In the genomic region with DNA sequence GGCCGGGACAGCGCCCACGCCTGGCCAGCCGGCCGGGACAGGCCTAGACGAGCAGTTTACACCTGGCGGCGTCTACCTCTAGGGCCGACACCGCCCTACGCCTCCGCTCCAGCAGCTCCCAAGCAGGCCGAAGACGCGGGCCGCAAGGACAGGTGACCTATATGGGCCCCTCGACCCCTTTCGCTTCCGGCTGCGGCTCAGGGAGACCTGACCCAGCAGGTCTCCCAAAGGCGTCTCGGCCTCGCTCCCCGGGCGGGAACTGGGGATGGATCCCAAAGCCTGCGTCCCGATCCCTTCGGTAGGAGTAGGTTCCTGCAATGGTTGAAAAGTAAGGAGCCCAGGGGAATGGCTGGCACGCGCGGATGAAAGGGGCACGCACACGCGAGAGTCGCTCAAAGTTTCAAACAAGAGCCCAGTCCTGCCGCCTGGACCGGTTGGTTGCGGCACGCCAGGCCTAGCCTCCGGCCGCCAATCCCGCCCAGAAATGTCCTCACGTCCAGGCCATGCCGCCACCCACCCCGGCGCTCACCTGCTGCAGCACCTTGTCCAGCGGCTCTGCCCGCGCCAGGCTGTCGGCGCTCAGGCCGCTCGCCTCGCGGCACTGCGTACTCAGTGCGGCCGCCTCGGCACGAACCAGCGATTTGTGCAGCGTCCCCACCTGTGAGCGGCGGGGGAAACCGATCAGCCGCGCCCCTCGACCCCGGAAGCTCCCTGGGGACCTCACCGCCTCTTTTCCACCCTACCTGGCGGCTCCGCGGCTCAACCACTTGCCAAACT, we compare ENCODE assay signal across 8 cellular contexts. TPM values are rescaled to one million over a fixed set of nuclear protein-coding genes. Genes with fewer than 3 reads are reported as not detected.
DNase-seq lines count a peak whose midpoint lies in the region; ATAC-seq and TF ChIP-seq lines count a peak whose summit lies in the region.

No MANE protein-coding gene starts in this region.

- no peak for ATAC-seq in heart right ventricle
- no peak for ATAC-seq in Right ventricle myocardium superior (ENCODE audit: poor library complexity)
- no peak for ATAC-seq in HG03039 (IDR thresholded peaks at IDR 0.05; ENCODE audit: unreplicated experiment)

- no peak overlapping the region for H2BK120ac ChIP-seq in mesendoderm (ENCODE audit: low read depth, low read length)

- peak overlapping the region in 1 of 10 donors; percentile 6 for H3K27ac ChIP-seq in heart right ventricle
- peak overlapping the region; percentile 63 for H3K27ac ChIP-seq in mesendoderm (ENCODE audit: low read depth, low read length)

- H3K4me1 ChIP-seq in heart right ventricle (peaks cover 9 to 47% (median 30%) of the 10 kb centered on the region in 9 donors), mesendoderm (ENCODE audit: control insufficient read depth, low read depth, low read length) (peaks cover 4% of the 10 kb centered on the region)

- H3K79me1 ChIP-seq in mesendoderm (ENCODE audit: low read length): peaks cover 2% of the 10 kb centered on the region

- no peak overlapping the region for H2BK15ac ChIP-seq in mesendoderm (replicated peaks; ENCODE audit: low read depth)

- DNase-seq in heart right ventricle (no peak), Right ventricle myocardium superior (no peak), mesendoderm (peak; percentile 76), foreskin melanocyte (no peak), NCI-H2171 treated with DMSO at 0.1 percent for 48 hours (lab: John Stamatoyannopoulos, UW) (no peak), CD1c-positive myeloid dendritic cell (ENCODE audit: extremely low spot score) (no peak)
- peak; percentile 10 for DNase-seq in central memory CD4-positive, alpha-beta T cell

- H3K27me3 ChIP-seq in heart right ventricle: peaks cover 0 to 16% (median 0%) of the 10 kb centered on the region in 7 donors
- H3K27me3 ChIP-seq in mesendoderm (ENCODE audit: insufficient read depth, low read length, poor library complexity): no peaks in the 10 kb centered on the region

- no peak overlapping the region for H2BK5ac ChIP-seq in mesendoderm (ENCODE audit: low read length)

- intact Hi-C loops in heart right ventricle (cut with DNase I) (loop anchor here in 3 of 10 donors (10.0 kb wide), 2 partner anchors 150 to 240 kb away; a partner anchor contains a TSS), Right ventricle myocardium superior (cut with DNase I) (no loop called here)

- H3K4me2 ChIP-seq in mesendoderm (ENCODE audit: low read length): peak overlapping the region; percentile 65

- H4K5ac ChIP-seq in mesendoderm (ENCODE audit: low read length): no peak overlapping the region

- peaks cover 4% of the 10 kb centered on the region for H3K79me2 ChIP-seq in mesendoderm (ENCODE audit: control insufficient read depth, insufficient read depth, low read length)

- 54 to 57% methylated on average over 73 of the region's 73 CpGs for WGBS in heart right ventricle, 2 donors
- WGBS in mesendoderm (ENCODE audit: extremely low coverage, insufficient coverage, low lambda C conversion rate): no CpG with 5 or more reads among the region's 73 CpGs

- H3K4me3 ChIP-seq in heart right ventricle: peak overlapping the region in 8 of 10 donors; percentile 27 to 67 (median 60)
- H3K4me3 ChIP-seq in mesendoderm (ENCODE audit: low read length): peak overlapping the region; percentile 59

- H4K8ac ChIP-seq in mesendoderm (ENCODE audit: low read depth, low read length): no peak overlapping the region

- H2AK5ac ChIP-seq in mesendoderm (ENCODE audit: low read length): no peak overlapping the region

- peak overlapping the region; percentile 46 for H3K4ac ChIP-seq in mesendoderm (ENCODE audit: low read depth, low read length)

- H3K9me3 ChIP-seq in heart right ventricle: no peaks in the 10 kb centered on the region

- H3K18ac ChIP-seq in mesendoderm (ENCODE audit: low read length): peak overlapping the region; percentile 15

- H3K36me3 ChIP-seq in heart right ventricle: peaks cover 0 to 12% (median 0%) of the 10 kb centered on the region in 9 donors
- H3K36me3 ChIP-seq in mesendoderm (ENCODE audit: control insufficient read depth, insufficient read depth, low read length): no peaks in the 10 kb centered on the region

- H3K9ac ChIP-seq in mesendoderm (ENCODE audit: low read length): peak overlapping the region; percentile 91

- no peak for TF ChIP-seq CTCF in heart right ventricle (IDR thresholded peaks at IDR 0.05)

- peak overlapping the region; percentile 97 for H3K56ac ChIP-seq in mesendoderm (ENCODE audit: low read length)

- peak overlapping the region; percentile 57 for H3K23ac ChIP-seq in mesendoderm (ENCODE audit: low read length)

RNA-seq across cellular contexts. Expression of a gene that starts 0.6 kb away (rescaled TPM):
- 1 to 10 TPM in 1 of 10 donors, under 1 TPM in 9; 0.07 to 1.0 (median 0.44) TPM for total RNA-seq in heart right ventricle
- under 1 TPM; 0.25 to 0.66 TPM for polyA plus RNA-seq in heart right ventricle
- 0.73 TPM for total RNA-seq in Right ventricle myocardium superior
- 26.2 TPM for polyA plus RNA-seq in mesendoderm (2013, experiment 1 of 2)
- polyA plus RNA-seq in mesendoderm (2013, experiment 2 of 2): 26.6 TPM

RNA-seq across cellular contexts. Expression of a gene that starts 9.9 kb away (rescaled TPM):
- total RNA-seq in heart right ventricle: 10 to 100 TPM; 31.0 to 62.1 (median 44.0) TPM
- 10 to 100 TPM; 33.1 to 33.7 TPM for polyA plus RNA-seq in heart right ventricle
- 38.1 TPM for total RNA-seq in Right ventricle myocardium superior
- 4.0 TPM for polyA plus RNA-seq in mesendoderm (2013, experiment 1 of 2)
- polyA plus RNA-seq in mesendoderm (2013, experiment 2 of 2): 4.0 TPM

RNA-seq across cellular contexts. Expression of a gene that starts 29.0 kb away (rescaled TPM):
- total RNA-seq in heart right ventricle (10 to 100 TPM; 28.4 to 59.2 (median 42.4) TPM), Right ventricle myocardium superior (38.7 TPM)
- 10 to 100 TPM; 22.6 to 85.6 TPM for polyA plus RNA-seq in heart right ventricle
- polyA plus RNA-seq in mesendoderm (2013, experiment 1 of 2): 23.3 TPM
- polyA plus RNA-seq in mesendoderm (2013, experiment 2 of 2): 22.1 TPM

Comparison
In these comparisons a context has a peak if more than half of its experiments do, and no peak if none do; other contexts are left out.
1. DNase-seq: peak in central memory CD4-positive, alpha-beta T cell (single experiment) and mesendoderm (single experiment); none in heart right ventricle (0 of 2), Right ventricle myocardium superior (single experiment), foreskin melanocyte (single experiment), NCI-H2171 treated with DMSO at 0.1 percent for 48 hours (single experiment) and CD1c-positive myeloid dendritic cell (single experiment).